ENCODE assay signal across 7 cellular contexts in genomic region chr6:285902-286301, GRCh38. TPM values are rescaled to one million over a fixed set of nuclear protein-coding genes. Genes with fewer than 3 reads are reported as not detected.
DNase-seq lines count a peak whose midpoint lies in the region; ATAC-seq, FAIRE-seq and TF ChIP-seq lines count a peak whose summit lies in the region.
"Not testable (repeated sequence)": the region's sequence is repeated elsewhere in the genome, so short reads cannot be mapped to it uniquely, and the experiment has no call there.

No MANE protein-coding gene starts in this region.

- not testable (repeated sequence) for H3F3A ChIP-seq in Loucy (ENCODE audit: low read depth)

- TF ChIP-seq RAD21 in GM12878 (IDR thresholded peaks at IDR 0.05; ENCODE audit: insufficient read depth, low read depth, low read length): not testable (repeated sequence)

- not testable (repeated sequence) for TF ChIP-seq CTCF in Loucy (conservative IDR thresholded peaks at IDR 0.05; ENCODE audit: low read length); GM12878 (IDR thresholded peaks at IDR 0.05 in 2 of 3, conservative IDR thresholded peaks at IDR 0.05 in 1 of 3; ENCODE audit: control insufficient read depth in 2 of 3, extremely low read depth in 1 of 3, insufficient read depth in 1 of 3, low read depth in 3 of 3, low read length in 3 of 3)

- not testable (repeated sequence) for H3K9me2 ChIP-seq in Loucy (replicated peaks; ENCODE audit: low read depth, low read length)

- in situ Hi-C loops in GM12878 (cut with MboI): not testable (repeated sequence)

- H3K9me3 Mint-ChIP-seq in activated naive CD8-positive, alpha-beta T cell (ENCODE audit: low read depth); naive thymus-derived CD4-positive, alpha-beta T cell; stimulated activated memory B cell treated with anti-CD40 and anti-IgM and Interleukin-4, amounts not matched to agents 10 μg/mL and 1 μg/mL and 100 μg/mL, for 72 hours: not testable (repeated sequence)

- peak; percentile 18 for DNase-seq in activated CD4-positive, CD25-positive, alpha-beta regulatory T cell treated with anti-CD3 and anti-CD28 coated beads, Interleukin-2, amount 50 U/mL, for 72 hours
- DNase-seq in GM12878 (ENCODE audit: low read depth, low spot score); naive thymus-derived CD4-positive, alpha-beta T cell: not testable (repeated sequence)

- SMC1A ChIA-PET in GM12878 (lab: Charles Lee; ENCODE audit: uncharacterized antibody, unreplicated experiment): interaction anchor here (0.9 to 9.2 kb wide), 24 partner anchors 10 to 96 kb away, joined by 3 to 162 read pairs (median 6); no protein-coding TSS in a partner anchor

- H3K36me3 Mint-ChIP-seq in activated naive CD8-positive, alpha-beta T cell; naive thymus-derived CD4-positive, alpha-beta T cell: not testable (repeated sequence)
- H3K36me3 Mint-ChIP-seq in stimulated activated memory B cell treated with anti-CD40 and anti-IgM and Interleukin-4, amounts not matched to agents 10 μg/mL and 1 μg/mL and 100 μg/mL, for 72 hours: peaks cover 18% of the 10 kb centered on the region

- RAD21 ChIA-PET in GM12878 (lab: Charles Lee; ENCODE audit: unreplicated experiment): interaction anchor here (1.2 to 5.5 kb wide), 22 partner anchors 8 to 96 kb away, joined by 3 to 73 read pairs (median 10); no protein-coding TSS in a partner anchor

- H3K4me1 Mint-ChIP-seq in activated naive CD8-positive, alpha-beta T cell (ENCODE audit: low read depth): peaks cover 64% of the 10 kb centered on the region
- peaks cover 6 to 55% (median 48%) of the 10 kb centered on the region in 7 donors for H3K4me1 Mint-ChIP-seq in naive thymus-derived CD4-positive, alpha-beta T cell
- H3K4me1 Mint-ChIP-seq in stimulated activated memory B cell treated with anti-CD40 and anti-IgM and Interleukin-4, amounts not matched to agents 10 μg/mL and 1 μg/mL and 100 μg/mL, for 72 hours: peaks cover 51% of the 10 kb centered on the region

- not testable (repeated sequence) for H3K27ac ChIP-seq in BLaER1 treated with 17β-estradiol and CSF1 and Interleukin-3, amounts not matched to agents 10 nM and 100 nM; GM12878 (ENCODE audit: control insufficient read depth, insufficient read depth); naive thymus-derived CD4-positive, alpha-beta T cell (ENCODE audit: low read depth, low read length)

- H4K20me1 ChIP-seq in BLaER1 treated with 17β-estradiol and CSF1 and Interleukin-3, amounts not matched to agents 10 nM and 100 nM; Loucy (ENCODE audit: insufficient read depth, low read length, poor library complexity, severe bottlenecking); GM12878 (ENCODE audit: control insufficient read depth, insufficient read depth): not testable (repeated sequence)

- H3K4me1 ChIP-seq in BLaER1 treated with 17β-estradiol and CSF1 and Interleukin-3, amounts not matched to agents 10 nM and 100 nM: peaks cover 29 to 51% (median 38%) of the 10 kb centered on the region in 10 experiments
- H3K4me1 ChIP-seq in Loucy (ENCODE audit: insufficient read depth, low read length, poor library complexity, severe bottlenecking) (peaks cover 46% of the 10 kb centered on the region), GM12878 (ENCODE audit: control insufficient read depth, insufficient read depth, low read length) (peaks cover 50% of the 10 kb centered on the region)
- H3K4me1 ChIP-seq in naive thymus-derived CD4-positive, alpha-beta T cell (ENCODE audit: control insufficient read depth in 2 of 2, insufficient read depth in 2 of 2, low read length in 2 of 2): not testable (repeated sequence)

- CTCF ChIA-PET in GM12878 (lab: Yijun Ruan, JAX): interaction anchor here (1.4 to 3.1 kb wide), 10 partner anchors 13 to 97 kb away, joined by 3 to 20 read pairs (median 7); no protein-coding TSS in a partner anchor
- CTCF ChIA-PET in naive thymus-derived CD4-positive, alpha-beta T cell (lab: Charles Lee): interaction anchor here (1.0 kb wide), 1 partner anchor 14 kb away, joined by 3 read pairs; no protein-coding TSS in a partner anchor

- H3K79me2 ChIP-seq in Loucy (ENCODE audit: insufficient read depth, low read length); GM12878 (ENCODE audit: control insufficient read depth, insufficient read depth, low read length): not testable (repeated sequence)

- not testable (repeated sequence) for TF ChIP-seq POLR2A in GM12878 (IDR thresholded peaks at IDR 0.05; ENCODE audit: low read depth, low read length)

- FAIRE-seq in GM12878 (lab: Jason Lieb, UNC): not testable (repeated sequence)

- not testable (repeated sequence) for H3K27me3 Mint-ChIP-seq in activated naive CD8-positive, alpha-beta T cell; naive thymus-derived CD4-positive, alpha-beta T cell; stimulated activated memory B cell treated with anti-CD40 and anti-IgM and Interleukin-4, amounts not matched to agents 10 μg/mL and 1 μg/mL and 100 μg/mL, for 72 hours

- H3K9ac ChIP-seq in BLaER1 treated with 17β-estradiol and CSF1 and Interleukin-3, amounts not matched to agents 10 nM and 100 nM; Loucy (ENCODE audit: low read depth, low read length, poor library complexity, severe bottlenecking); GM12878 (ENCODE audit: control insufficient read depth, insufficient read depth, low read length): not testable (repeated sequence)

- H3K4me3 Mint-ChIP-seq in activated naive CD8-positive, alpha-beta T cell: peak overlapping the region; percentile 7
- H3K4me3 Mint-ChIP-seq in naive thymus-derived CD4-positive, alpha-beta T cell: peak overlapping the region in 2 of 10 donors; percentile 20 to 34
- H3K4me3 Mint-ChIP-seq in stimulated activated memory B cell treated with anti-CD40 and anti-IgM and Interleukin-4, amounts not matched to agents 10 μg/mL and 1 μg/mL and 100 μg/mL, for 72 hours: not testable (repeated sequence)

- H3K4me2 ChIP-seq in BLaER1 treated with 17β-estradiol and CSF1 and Interleukin-3, amounts not matched to agents 10 nM and 100 nM: peak overlapping the region in 9 of 11 experiments; percentile 39 to 81 (median 72); a peak in 14 of 22 replicates
- H3K4me2 ChIP-seq in Loucy (ENCODE audit: low read depth, low read length, poor library complexity, severe bottlenecking): peak overlapping the region; percentile 43
- not testable (repeated sequence) for H3K4me2 ChIP-seq in GM12878 (ENCODE audit: control insufficient read depth, insufficient read depth)

- peaks cover 0 to 11% (median 0%) of the 10 kb centered on the region in 11 experiments; a peak in 6 of 22 replicates for H3K9me3 ChIP-seq in BLaER1 treated with 17β-estradiol and CSF1 and Interleukin-3, amounts not matched to agents 10 nM and 100 nM (replicated peaks in 1 of 11)
- not testable (repeated sequence) for H3K9me3 ChIP-seq in Loucy (ENCODE audit: insufficient read depth, low read depth, low read length); GM12878 (replicated peaks; ENCODE audit: control insufficient read depth, insufficient read depth, low read length); naive thymus-derived CD4-positive, alpha-beta T cell (ENCODE audit: control insufficient read depth in 2 of 3, low read length in 3 of 3)

- not testable (repeated sequence) for H3K27me3 ChIP-seq in BLaER1 treated with 17β-estradiol and CSF1 and Interleukin-3, amounts not matched to agents 10 nM and 100 nM; Loucy (ENCODE audit: insufficient read depth, low read length, poor library complexity, severe bottlenecking); GM12878 (replicated peaks in 1 of 2; ENCODE audit: control insufficient read depth in 2 of 2, insufficient read depth in 2 of 2, low read length in 1 of 2); naive thymus-derived CD4-positive, alpha-beta T cell (ENCODE audit: control insufficient read depth in 2 of 2, insufficient read depth in 2 of 2, low read length in 2 of 2)

- not testable (repeated sequence) for H3K4me3 ChIP-seq in BLaER1 treated with 17β-estradiol and CSF1 and Interleukin-3, amounts not matched to agents 10 nM and 100 nM; Loucy (ENCODE audit: low read length, poor library complexity, severe bottlenecking); GM12878; naive thymus-derived CD4-positive, alpha-beta T cell (ENCODE audit: low read length)

- POLR2A ChIA-PET in GM12878 (lab: Charles Lee): interaction anchor here (0.9 to 3.8 kb wide), 15 partner anchors 13 to 117 kb away, joined by 3 to 39 read pairs (median 6); no protein-coding TSS in a partner anchor
- POLR2A ChIA-PET in naive thymus-derived CD4-positive, alpha-beta T cell (lab: Charles Lee): interaction anchor here (0.6 to 1.5 kb wide), 2 partner anchors 7 to 9 kb away, joined by 4 to 7 read pairs; no protein-coding TSS in a partner anchor

- not testable (repeated sequence) for ATAC-seq in GM12878; naive thymus-derived CD4-positive, alpha-beta T cell; stimulated activated memory B cell treated with anti-CD40 and anti-IgM and Interleukin-4, amounts not matched to agents 10 μg/mL and 1 μg/mL and 100 μg/mL, for 72 hours

- 63% methylated on average over 5 of the region's 5 CpGs for WGBS in GM12878 (ENCODE audit: insufficient coverage, insufficient replicate concordance, low lambda C conversion rate, missing lambda C conversion rate)

- not testable (repeated sequence) for H2AFZ ChIP-seq in Loucy (ENCODE audit: low read length); GM12878 (ENCODE audit: control insufficient read depth, low read depth, low read length)

- intact Hi-C loops in GM12878 (cut with micrococcal nuclease; ENCODE audit: unreplicated experiment): loop anchor here (1.0 kb wide), 1 partner anchor 50 kb away; no protein-coding TSS in a partner anchor
- intact Hi-C loops in naive thymus-derived CD4-positive, alpha-beta T cell (cut with micrococcal nuclease): loop anchor here in 1 of 2 donors (2.0 kb wide), 1 partner anchor 15 kb away; no protein-coding TSS in a partner anchor

- BruUV-seq in GM12878 (replicated peaks; lab: Mats Ljungman, UMichigan): not testable (repeated sequence)

- not testable (repeated sequence) for TF ChIP-seq EP300 in GM12878 (IDR thresholded peaks at IDR 0.05; ENCODE audit: borderline replicate concordance in 1 of 2, control insufficient read depth in 1 of 2, low read depth in 2 of 2, low read length in 2 of 2)

- H3K27ac Mint-ChIP-seq in activated naive CD8-positive, alpha-beta T cell: peak overlapping the region; percentile 76
- H3K27ac Mint-ChIP-seq in naive thymus-derived CD4-positive, alpha-beta T cell: peak overlapping the region in 5 of 9 donors; percentile 2 to 81 (median 20)
- H3K27ac Mint-ChIP-seq in stimulated activated memory B cell treated with anti-CD40 and anti-IgM and Interleukin-4, amounts not matched to agents 10 μg/mL and 1 μg/mL and 100 μg/mL, for 72 hours: peak overlapping the region; percentile 17

- not testable (repeated sequence) for H3K36me3 ChIP-seq in BLaER1 treated with 17β-estradiol and CSF1 and Interleukin-3, amounts not matched to agents 10 nM and 100 nM; Loucy (ENCODE audit: insufficient read depth, low read length); GM12878 (ENCODE audit: control insufficient read depth in 2 of 2, insufficient read depth in 2 of 2, low read length in 1 of 2); naive thymus-derived CD4-positive, alpha-beta T cell (ENCODE audit: control insufficient read depth in 2 of 3, insufficient read depth in 3 of 3, low read length in 3 of 3)

RNA-seq across cellular contexts. Expression of gene DUSP22, which starts 6.4 kb away (rescaled TPM):
- 632 and 708 TPM in 2 replicates for total RNA-seq in GM12878 (2013; cell fraction: nucleolus; rRNA removed)
- total RNA-seq in GM12878 (2014; rRNA removed): 113 and 123 TPM in 2 replicates
- 80.6 and 83.3 TPM in 2 replicates for total RNA-seq in GM12878 (2014; rRNA removed; fragmentation: Illumina TruSeq; extraction: Trizol)
- 125 and 130 TPM in 2 replicates for total RNA-seq in GM12878 (2021)
- polyA plus RNA-seq in GM12878 (2011; ENCODE audit: low read depth): 128 TPM
- polyA plus RNA-seq in GM12878 (2011; rRNA removed): 78.9 and 80.1 TPM in 2 replicates
- polyA plus RNA-seq in GM12878 (2011; cell fraction: cytosol; rRNA removed): 109 and 115 TPM in 2 replicates
- polyA plus RNA-seq in GM12878 (2011; cell fraction: nucleus; rRNA removed): 359 and 389 TPM in 2 replicates
- 121 and 164 TPM in 2 replicates for polyA plus RNA-seq in GM12878 (2012)
- 87.9 and 101 TPM in 2 replicates for polyA plus RNA-seq in GM12878 (2014; fragmentation: Illumina TruSeq; extraction: Trizol)
- 10 to 100 TPM; 93.4 to 99.7 TPM for polyA plus RNA-seq in GM12878 (2014; fragmentation: Nextera tagmentation; extraction: Ambion mirVana)
- polyA plus RNA-seq in GM12878 (2014; rRNA removed): 138 and 147 TPM in 2 replicates
- polyA plus RNA-seq in GM12878 (2016; fragmentation: Nextera tagmentation; extraction: Ambion mirVana): 100 to 1,000 TPM; 150 to 156 TPM
- polyA minus RNA-seq in GM12878 (2011; rRNA and poly(A)+ RNA removed): 84.5 and 84.7 TPM in 2 replicates
- polyA minus RNA-seq in GM12878 (2011; cell fraction: cytosol; rRNA and poly(A)+ RNA removed): 15.5 and 16.8 TPM in 2 replicates
- polyA minus RNA-seq in GM12878 (2011; cell fraction: nucleus; rRNA and poly(A)+ RNA removed): 118 and 156 TPM in 2 replicates
- total RNA-seq in naive thymus-derived CD4-positive, alpha-beta T cell: 10 to 100 TPM; 24.8 to 57.2 (median 51.0) TPM
- polyA plus RNA-seq in naive thymus-derived CD4-positive, alpha-beta T cell: 10 to 100 TPM; 30.6 to 36.6 TPM

Comparison
In these comparisons a context has a peak if more than half of its experiments do, and no peak if none do; other contexts are left out.
1. H3K27ac Mint-ChIP-seq: peak in every context shown above with its lines; median percentile 76 in activated naive CD8-positive, alpha-beta T cell; 20 in naive thymus-derived CD4-positive, alpha-beta T cell; 17 in stimulated activated memory B cell treated with anti-CD40 and anti-IgM and Interleukin-4, amounts not matched to agents 10 μg/mL and 1 μg/mL and 100 μg/mL, for 72 hours.